9 cellular contexts compared by ENCODE assay signal in genomic region chr18:2627821-2628276, GRCh38. TPM values are rescaled to one million over a fixed set of nuclear protein-coding genes. Genes with fewer than 3 reads are reported as not detected.
DNase-seq lines count a peak whose midpoint lies in the region; ATAC-seq and TF ChIP-seq lines count a peak whose summit lies in the region.
"Had no signal": no experiment of that assay in that cellular context is flagged by ENCODE, and none has a peak within 500 bp of the region (broad histone marks: within the 10 kb centered on the region; RNA-seq: fewer than 3 reads in every experiment).

No MANE protein-coding gene starts in this region.

- H3K4me2 ChIP-seq in osteoblast (ENCODE audit: insufficient read depth, low read length), result no peak overlapping the region

- no peak overlapping the region for H3K27ac Mint-ChIP-seq in T-helper 2 cell treated with Interferon-gamma antibody and Interleukin-4, amounts not matched to agents 5 μg/mL and 100 μg/mL, for 36 hours

- ATAC-seq in GM18858 (IDR thresholded peaks at IDR 0.05; ENCODE audit: unreplicated experiment), result peak; percentile 75
- peak; percentile 84 for ATAC-seq in HG02970 (IDR thresholded peaks at IDR 0.05; ENCODE audit: low FRiP score, unreplicated experiment)
- ATAC-seq in left colon, result peak; percentile 55
- ATAC-seq in SK-N-SH treated with all-trans-retinoic acid at 6 μM for 48 hours, result no peak
- no peak for ATAC-seq in right cardiac atrium

- peaks cover 3% of the 10 kb centered on the region for H3K36me3 Mint-ChIP-seq in T-helper 2 cell treated with Interferon-gamma antibody and Interleukin-4, amounts not matched to agents 5 μg/mL and 100 μg/mL, for 36 hours (ENCODE audit: low read depth)

- no peaks in the 10 kb centered on the region for H4K20me1 ChIP-seq in osteoblast (ENCODE audit: insufficient read depth, low read length)

- H3K9me3 ChIP-seq in osteoblast (ENCODE audit: low read depth, low read length), result no peaks in the 10 kb centered on the region
- no peaks in the 10 kb centered on the region for H3K9me3 ChIP-seq in right cardiac atrium (ENCODE audit: control insufficient read depth, low read length)

- H3K27me3 Mint-ChIP-seq in T-helper 2 cell treated with Interferon-gamma antibody and Interleukin-4, amounts not matched to agents 5 μg/mL and 100 μg/mL, for 36 hours (ENCODE audit: low read depth), result no peaks in the 10 kb centered on the region

- H3K4me1 Mint-ChIP-seq in T-helper 2 cell treated with Interferon-gamma antibody and Interleukin-4, amounts not matched to agents 5 μg/mL and 100 μg/mL, for 36 hours (ENCODE audit: low read depth), result peaks cover 18% of the 10 kb centered on the region

- intact Hi-C loops in left colon (cut with DNase I, micrococcal nuclease) (no loop called here), right cardiac atrium (cut with DNase I) (no loop called here)

- no peaks in the 10 kb centered on the region for H3K79me2 ChIP-seq in osteoblast (ENCODE audit: insufficient read depth, low read length)

- DNase-seq in T-helper 2 cell treated with Interferon-gamma antibody and Interleukin-4, amounts not matched to agents 5 μg/mL and 100 μg/mL, for 36 hours (ENCODE audit: low spot score), result peak; percentile 46
- DNase-seq in left colon (no peak), osteoblast (ENCODE audit: insufficient read length, low spot score, missing footprints) (no peak), right cardiac atrium (no peak)
- no peak for DNase-seq in NK-92 treated with Interleukin-12 subunit alpha and Interleukin-12 subunit beta, amount 100 ng/mL, for 24 hours (lab: John Stamatoyannopoulos, UW)
- DNase-seq: head of caudate nucleus had no signal

- H3K27me3 ChIP-seq in osteoblast (ENCODE audit: insufficient read depth, low read length), result no peaks in the 10 kb centered on the region
- H3K27me3 ChIP-seq in right cardiac atrium (ENCODE audit: control insufficient read depth, insufficient read depth), result no peaks in the 10 kb centered on the region

- H3K9me3 Mint-ChIP-seq in T-helper 2 cell treated with Interferon-gamma antibody and Interleukin-4, amounts not matched to agents 5 μg/mL and 100 μg/mL, for 36 hours, result peaks cover 17% of the 10 kb centered on the region

- 94% methylated on average over 1 of the region's 1 CpG for WGBS in right cardiac atrium

- no peak overlapping the region for H3K4me3 ChIP-seq in osteoblast (ENCODE audit: insufficient read depth, low read length)
- H3K4me3 ChIP-seq in right cardiac atrium (ENCODE audit: low read length), result no peak overlapping the region

- no peaks in the 10 kb centered on the region for H3K4me1 ChIP-seq in osteoblast (ENCODE audit: insufficient read depth, low read length)
- no peaks in the 10 kb centered on the region for H3K4me1 ChIP-seq in right cardiac atrium (ENCODE audit: control insufficient read depth, insufficient read depth, low read length)

- H3K4me3 Mint-ChIP-seq in T-helper 2 cell treated with Interferon-gamma antibody and Interleukin-4, amounts not matched to agents 5 μg/mL and 100 μg/mL, for 36 hours, result no peak overlapping the region

- no peak for TF ChIP-seq CTCF in osteoblast (IDR thresholded peaks at IDR 0.05; ENCODE audit: extremely low read depth, low read depth, low read length)

- no peak overlapping the region for H2AFZ ChIP-seq in osteoblast (ENCODE audit: low read length)

- H3K36me3 ChIP-seq in osteoblast (ENCODE audit: insufficient read depth, low read length), result no peaks in the 10 kb centered on the region

- no peak overlapping the region for H3K27ac ChIP-seq in osteoblast (ENCODE audit: low read depth, low read length)
- no peak overlapping the region for H3K27ac ChIP-seq in right cardiac atrium (ENCODE audit: low read length)

TF ChIP-seq in SK-N-SH treated with all-trans-retinoic acid at 6 μM for 48 hours, 23 proteins besides CTCF, POLR2A, EP300 and RAD21:
- TF ChIP-seq ZC3H10 (CRISPR knock-in tag; IDR thresholded peaks at IDR 0.05) (no peak), ZNF565 (CRISPR knock-in tag; conservative IDR thresholded peaks at IDR 0.05; ENCODE audit: low read depth) (no peak), ISL1 (CRISPR knock-in tag; IDR thresholded peaks at IDR 0.05) (no peak), CSRNP3 (CRISPR knock-in tag; IDR thresholded peaks at IDR 0.05) (no peak), TSHZ2 (CRISPR knock-in tag; IDR thresholded peaks at IDR 0.05) (no peak), GLIS3 (CRISPR knock-in tag; IDR thresholded peaks at IDR 0.05) (no peak), SNAI2 (CRISPR knock-in tag; IDR thresholded peaks at IDR 0.05) (no peak), BACH2 (CRISPR knock-in tag; IDR thresholded peaks at IDR 0.05; ENCODE audit: borderline replicate concordance) (no peak), POU6F1 (CRISPR knock-in tag; IDR thresholded peaks at IDR 0.05; ENCODE audit: borderline replicate concordance, low read depth) (no peak), CREB5 (CRISPR knock-in tag; IDR thresholded peaks at IDR 0.05; ENCODE audit: low read depth) (no peak), ZFP3 (CRISPR knock-in tag; IDR thresholded peaks at IDR 0.05) (no peak), ESRRG (CRISPR knock-in tag; IDR thresholded peaks at IDR 0.05) (no peak), CSDC2 (CRISPR knock-in tag; IDR thresholded peaks at IDR 0.05) (no peak)

RNA-seq across cellular contexts. Expression of gene SMCHD1, which starts 27.7 kb away (rescaled TPM):
- total RNA-seq in left colon (10 to 100 TPM; 46.5 to 62.0 TPM), osteoblast (52.2 and 53.6 TPM in 2 replicates), right cardiac atrium (10 to 100 TPM; 26.3 to 31.4 (median 31.1) TPM)
- polyA plus RNA-seq in right cardiac atrium, result 7.1 TPM

RNA-seq across cellular contexts. Expression of gene NDC80, which starts 56.5 kb away (rescaled TPM):
- total RNA-seq in left colon (1 to 10 TPM; 3.2 to 5.8 TPM), osteoblast (2.2 and 3.5 TPM in 2 replicates), right cardiac atrium (1 to 10 TPM in 1 of 4 donors, under 1 TPM in 3; 0.17 to 1.1 (median 0.36) TPM)
- polyA plus RNA-seq in right cardiac atrium, result 0.18 TPM

RNA-seq across cellular contexts. Expression of gene METTL4, which starts 56.5 kb away (rescaled TPM):
- 10 to 100 TPM in 1 of 2 donors, 1 to 10 TPM in 1; 9.1 to 11.4 TPM for total RNA-seq in left colon
- 8.8 and 10.5 TPM in 2 replicates for total RNA-seq in osteoblast
- 10 to 100 TPM in 2 of 4 donors, 1 to 10 TPM in 2; 6.3 to 10.8 (median 9.3) TPM for total RNA-seq in right cardiac atrium
- polyA plus RNA-seq in right cardiac atrium, result 5.8 TPM

Comparison
In these comparisons a context has a peak if more than half of its experiments do, and no peak if none do; other contexts are left out.
1. ATAC-seq: peak in GM18858 (single experiment), HG02970 (single experiment) and left colon (single experiment); none in SK-N-SH treated with all-trans-retinoic acid at 6 μM for 48 hours (single experiment) and right cardiac atrium (0 of 2).